ENCODE assay signal across 8 cellular contexts in genomic region chr1:155207578-155208405, GRCh38.
DNase-seq lines count a peak whose midpoint lies in the region; ATAC-seq lines count a peak whose summit lies in the region.

THBS3 (minus strand) TSS chr1:155207897; CDS start chr1:155207876, 21 bp downstream.

- H3K4me3 Mint-ChIP-seq in stimulated activated effector memory CD8-positive, alpha-beta T cell treated with anti-CD3 and anti-CD28 coated beads, Interleukin-12 subunit alpha, Interleukin-12 subunit beta, amount 100 ng/mL, for 72 hours, result peak within 1 kb of the TSS; percentile 84

- no peak for ATAC-seq in stimulated activated effector memory CD8-positive, alpha-beta T cell treated with anti-CD3 and anti-CD28 coated beads, Interleukin-12 subunit alpha, Interleukin-12 subunit beta, amount 100 ng/mL, for 72 hours
- no peak for ATAC-seq in HG03175 (IDR thresholded peaks at IDR 0.05; ENCODE audit: unreplicated experiment)

- peak within 1 kb of the TSS; percentile 95 for H3K27ac Mint-ChIP-seq in stimulated activated effector memory CD8-positive, alpha-beta T cell treated with anti-CD3 and anti-CD28 coated beads, Interleukin-12 subunit alpha, Interleukin-12 subunit beta, amount 100 ng/mL, for 72 hours

- H3K27ac ChIP-seq in caudate nucleus (ENCODE audit: low read depth, low read length), result peak within 1 kb of the TSS; percentile 99

- H3K9me3 Mint-ChIP-seq in stimulated activated effector memory CD8-positive, alpha-beta T cell treated with anti-CD3 and anti-CD28 coated beads, Interleukin-12 subunit alpha, Interleukin-12 subunit beta, amount 100 ng/mL, for 72 hours, result no peaks in the 10 kb centered on the region

- H3K36me3 Mint-ChIP-seq in stimulated activated effector memory CD8-positive, alpha-beta T cell treated with anti-CD3 and anti-CD28 coated beads, Interleukin-12 subunit alpha, Interleukin-12 subunit beta, amount 100 ng/mL, for 72 hours, result peaks cover 25% of the 10 kb centered on the region

- peak; percentile 30 for DNase-seq in SIG-M5 treated with dmso at 0.1 percent for 504 hours (lab: John Stamatoyannopoulos, UW; ENCODE audit: unreplicated experiment)
- no peak for DNase-seq in SIG-M5 (lab: John Stamatoyannopoulos, UW)
- DNase-seq in NCI-H748 treated with DMSO at 0.1 percent for 48 hours (lab: John Stamatoyannopoulos, UW), result peak; percentile 31
- DNase-seq in caudate nucleus (lab: John Stamatoyannopoulos, UW), result peak in 48 of 61 donors; percentile 28 to 76 (median 56)
- peak; percentile 45 for DNase-seq in kidney tubule cell (ENCODE audit: low spot score)
- no peak for DNase-seq in stimulated activated effector memory CD8-positive, alpha-beta T cell treated with anti-CD3 and anti-CD28 coated beads, Interleukin-12 subunit alpha, Interleukin-12 subunit beta, amount 100 ng/mL, for 72 hours (ENCODE audit: low spot score in 2 of 2)
- no peak for DNase-seq in activated CD4-positive, alpha-beta T cell treated with anti-CD3 and anti-CD28 coated beads for 48 hours

- H3K4me1 Mint-ChIP-seq in stimulated activated effector memory CD8-positive, alpha-beta T cell treated with anti-CD3 and anti-CD28 coated beads, Interleukin-12 subunit alpha, Interleukin-12 subunit beta, amount 100 ng/mL, for 72 hours, result peaks cover 27% of the 10 kb centered on the region

Comparison
In these comparisons a context has a peak if more than half of its experiments do, and no peak if none do; other contexts are left out.
1. DNase-seq: peak in SIG-M5 treated with dmso at 0.1 percent for 504 hours (single experiment), NCI-H748 treated with DMSO at 0.1 percent for 48 hours (single experiment), caudate nucleus (48 of 61) and kidney tubule cell (single experiment); none in SIG-M5 (single experiment), stimulated activated effector memory CD8-positive, alpha-beta T cell treated with anti-CD3 and anti-CD28 coated beads, Interleukin-12 subunit alpha, Interleukin-12 subunit beta, amount 100 ng/mL, for 72 hours (0 of 2) and activated CD4-positive, alpha-beta T cell treated with anti-CD3 and anti-CD28 coated beads for 48 hours (single experiment).